In the genomic region with DNA sequence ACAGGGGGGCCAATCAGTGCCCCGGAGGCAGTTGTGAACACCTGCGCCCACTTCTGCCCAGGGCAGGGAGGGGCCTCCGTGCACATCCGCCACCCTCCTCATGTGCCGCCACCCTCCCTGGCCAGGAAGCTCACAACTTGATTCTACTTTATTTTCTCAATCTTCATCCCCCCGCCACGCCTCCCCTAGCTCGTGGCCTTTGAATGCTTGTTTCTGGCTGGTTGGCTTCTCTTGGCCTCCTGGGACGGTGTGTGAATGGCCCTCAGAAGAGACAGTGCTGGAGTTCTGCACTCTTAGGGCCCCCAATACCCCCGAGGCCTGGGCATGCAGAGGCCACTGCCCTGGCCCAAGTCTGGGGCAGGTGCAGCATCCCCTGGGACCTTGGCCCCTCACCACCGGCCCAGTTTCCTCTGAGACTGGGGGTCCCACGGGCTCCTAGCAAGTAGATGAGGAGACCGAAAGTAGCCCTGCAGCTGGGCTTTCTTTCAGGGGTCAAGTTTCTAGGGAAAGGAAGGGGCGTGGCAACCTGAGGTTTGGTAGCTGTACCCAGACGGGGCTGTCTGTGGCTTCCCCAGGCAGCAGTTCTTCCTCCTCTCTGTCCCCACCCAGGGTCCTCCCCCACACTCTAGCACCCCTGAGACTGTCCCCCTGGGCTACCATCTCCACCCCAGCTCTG, we compare ENCODE assay signal across 8 cellular contexts. TPM values are rescaled to one million over a fixed set of nuclear protein-coding genes. Genes with fewer than 3 reads are reported as not detected.
A peak's percentile ranks its signal among the peaks of the same experiment; 100 is the strongest.
DNase-seq lines count a peak whose midpoint lies in the region; ATAC-seq and TF ChIP-seq lines count a peak whose summit lies in the region.

No MANE protein-coding gene starts in this region.

- H3K27ac ChIP-seq in aorta (ENCODE audit: low read depth in 1 of 2, low read length in 2 of 2): no peak overlapping the region

- no peak overlapping the region for H3K4me3 ChIP-seq in aorta (ENCODE audit: low read length in 2 of 2)

- H3K36me3 ChIP-seq in aorta (ENCODE audit: control insufficient read depth in 1 of 2, insufficient read depth in 2 of 2, low read length in 1 of 2): no peaks in the 10 kb centered on the region

- H3K9me3 ChIP-seq in aorta (ENCODE audit: control insufficient read depth, low read length): no peaks in the 10 kb centered on the region

- peak; percentile 65 for DNase-seq in DMS79 (lab: John Stamatoyannopoulos, UW)
- DNase-seq in MV-4-11 (lab: John Stamatoyannopoulos, UW): peak; percentile 80
- DNase-seq in activated effector memory CD4-positive, alpha-beta T cell treated with anti-CD3 and anti-CD28 coated beads, Interleukin-2, amount 50 U/mL, for 16 hours: peak; percentile 86
- peak; percentile 33 for DNase-seq in medulla oblongata (ENCODE audit: extremely low spot score)
- no peak for DNase-seq in occipital lobe (lab: John Stamatoyannopoulos, UW)
- DNase-seq in GM13977 (ENCODE audit: low spot score): no peak
- DNase-seq in aorta: no peak

- intact Hi-C loops in aorta (cut with DNase I): no loop called here

- 67 to 74% methylated on average over 15 of the region's 15 CpGs for WGBS in aorta, 2 donors

- in situ Hi-C loops in GM13977 (cut with MboI; ENCODE audit: low pct_unique_long_range_greater_than_20kb, low sequenced_read_pairs, unreplicated experiment): no loop called here

- H3K27me3 ChIP-seq in aorta (ENCODE audit: control insufficient read depth in 1 of 2, insufficient read depth in 2 of 2, low read length in 1 of 2): no peaks in the 10 kb centered on the region

- no peaks in the 10 kb centered on the region for H3K4me1 ChIP-seq in aorta (ENCODE audit: control insufficient read depth in 1 of 2, insufficient read depth in 2 of 2, low read length in 2 of 2)

- ATAC-seq in HG03457 (IDR thresholded peaks at IDR 0.05; ENCODE audit: unreplicated experiment) (no peak), aorta (ENCODE audit: low FRiP score) (no peak)

- no peak for TF ChIP-seq CTCF in GM13977 (IDR thresholded peaks at IDR 0.05; ENCODE audit: extremely low read depth, insufficient read depth, missing control alignments)

RNA-seq across cellular contexts. Expression of gene RGS19, which starts 1.3 kb away (rescaled TPM):
- total RNA-seq in occipital lobe (10.1 TPM), aorta (10 to 100 TPM; 19.0 to 20.1 TPM)
- 10 to 100 TPM; 10.8 to 23.8 TPM for polyA plus RNA-seq in aorta

RNA-seq across cellular contexts. Expression of gene OPRL1, which starts 1.9 kb away (rescaled TPM):
- total RNA-seq in occipital lobe (14.3 TPM), aorta (1 to 10 TPM in 1 of 2 donors, under 1 TPM in 1; 0.78 to 2.9 TPM)
- 1 to 10 TPM in 1 of 2 donors, under 1 TPM in 1; 0.72 to 1.1 TPM for polyA plus RNA-seq in aorta

RNA-seq across cellular contexts. Expression of gene LKAAEAR1, which starts 6.2 kb away (rescaled TPM):
- total RNA-seq in occipital lobe: 0.78 TPM
- total RNA-seq in aorta: not detected
- not detected for polyA plus RNA-seq in aorta

RNA-seq across cellular contexts. Expression of gene TCEA2, which starts 15.0 kb away (rescaled TPM):
- total RNA-seq in occipital lobe (36.0 TPM), aorta (10 to 100 TPM; 45.5 to 71.1 TPM)
- 10 to 100 TPM; 26.2 to 80.1 TPM for polyA plus RNA-seq in aorta

RNA-seq across cellular contexts. Expression of gene SOX18, which starts 28.6 kb away (rescaled TPM):
- total RNA-seq in occipital lobe: 0.31 TPM
- total RNA-seq in aorta: 100 to 1,000 TPM in 1 of 2 donors, 10 to 100 TPM in 1; 43.2 to 186 TPM
- 1 to 10 TPM; 1.3 to 2.6 TPM for polyA plus RNA-seq in aorta

Comparison
In these comparisons a context has a peak if more than half of its experiments do, and no peak if none do; other contexts are left out.
1. DNase-seq: peak in DMS79 (single experiment), MV-4-11 (single experiment), activated effector memory CD4-positive, alpha-beta T cell treated with anti-CD3 and anti-CD28 coated beads, Interleukin-2, amount 50 U/mL, for 16 hours (single experiment) and medulla oblongata (single experiment); none in occipital lobe (single experiment), GM13977 (single experiment) and aorta (0 of 2).